22 cellular contexts compared by ENCODE assay signal in the genomic region with DNA sequence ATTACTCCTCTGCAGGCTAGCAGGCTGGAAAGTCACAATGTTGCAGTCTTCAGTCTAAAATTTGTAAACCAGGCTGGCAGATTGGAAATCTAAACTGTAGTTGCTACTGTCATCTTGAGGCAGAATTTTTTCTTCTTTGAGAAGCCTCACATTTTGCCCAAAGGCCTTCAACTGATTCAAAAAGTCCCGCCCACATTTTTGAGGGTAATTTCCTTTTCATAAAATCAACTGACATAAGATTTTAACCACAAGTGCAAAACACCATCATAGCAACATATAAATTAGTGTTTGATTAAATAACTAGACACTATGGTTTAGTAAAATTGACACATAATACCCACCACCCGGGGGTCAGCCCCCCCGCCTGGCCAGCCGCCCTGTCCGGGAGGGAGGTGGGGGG. TPM values are rescaled to one million over a fixed set of nuclear protein-coding genes. Genes with fewer than 3 reads are reported as not detected.
DNase-seq lines count a peak whose midpoint lies in the region; ATAC-seq and TF ChIP-seq lines count a peak whose summit lies in the region.
"Had no signal": no experiment of that assay in that cellular context is flagged by ENCODE, and none has a peak within 500 bp of the region (broad histone marks: within the 10 kb centered on the region; RNA-seq: fewer than 3 reads in every experiment).

No MANE protein-coding gene starts in this region.

- RAD21 ChIA-PET in HCT116 (lab: Charles Lee; ENCODE audit: low non-redundant PET in 1 of 2, low total read pairs in 2 of 2, uncharacterized antibody in 2 of 2, unreplicated experiment in 2 of 2): no interaction called here

- H3K27ac ChIP-seq in CD4-positive, alpha-beta memory T cell (ENCODE audit: low read depth, low read length): no peak overlapping the region
- H3K27ac ChIP-seq in HCT116 (ENCODE audit: low read depth, low read length) (no peak overlapping the region), SK-N-MC (peak overlapping the region; percentile 89)

- POLR2A ChIA-PET in CD4-positive, alpha-beta memory T cell (lab: Charles Lee; ENCODE audit: partially characterized antibody): interaction anchor here (1.7 kb wide), 1 partner anchor 40 kb away, joined by 5 read pairs; no protein-coding TSS in a partner anchor
- POLR2A ChIA-PET in HCT116 (lab: Charles Lee): no interaction called here

- peak overlapping the region; percentile 11 for H2AFZ ChIP-seq in HCT116 (ENCODE audit: low read depth, low read length, poor library complexity, severe bottlenecking)

- no peak for TF ChIP-seq RAD21 in HCT116 (IDR thresholded peaks at IDR 0.05; ENCODE audit: low read depth)

- peaks cover 0 to 21% (median 20%) of the 10 kb centered on the region in 8 donors for H3K9me3 Mint-ChIP-seq in CD4-positive, alpha-beta memory T cell
- H3K9me3 Mint-ChIP-seq in progenitor cell of endocrine pancreas (ENCODE audit: low read depth): peaks cover 17% of the 10 kb centered on the region

- H3K27me3 Mint-ChIP-seq in CD4-positive, alpha-beta memory T cell: peaks cover 5 to 10% of the 10 kb centered on the region in 2 donors
- peaks cover 3% of the 10 kb centered on the region for H3K27me3 Mint-ChIP-seq in progenitor cell of endocrine pancreas

- H3K9me3 ChIP-seq in CD4-positive, alpha-beta memory T cell (ENCODE audit: control insufficient read depth in 1 of 2, low read length in 2 of 2): peaks cover 0 to 4% of the 10 kb centered on the region in 2 donors
- H3K9me3 ChIP-seq in HCT116 (ENCODE audit: control insufficient read depth in 1 of 2, insufficient read depth in 1 of 2, low read depth in 1 of 2, low read length in 2 of 2): no peaks in the 10 kb centered on the region
- H3K9me3 ChIP-seq in SK-N-MC (ENCODE audit: low read depth, low read length): no peaks in the 10 kb centered on the region; the same call in 1 of the 2 replicates

- no peaks in the 10 kb centered on the region for H3K36me3 ChIP-seq in CD4-positive, alpha-beta memory T cell (ENCODE audit: insufficient read depth, low read length)
- H3K36me3 ChIP-seq in HCT116 (ENCODE audit: control insufficient read depth in 1 of 2, insufficient read depth in 2 of 2, low read length in 2 of 2): no peaks in the 10 kb centered on the region
- H3K36me3 ChIP-seq in SK-N-MC (ENCODE audit: insufficient read depth, low read length): no peaks in the 10 kb centered on the region

- no peaks in the 10 kb centered on the region for H3K79me2 ChIP-seq in HCT116 (ENCODE audit: insufficient read depth, low read length)

- H3K4me1 Mint-ChIP-seq in CD4-positive, alpha-beta memory T cell: peaks cover 6 to 14% (median 11%) of the 10 kb centered on the region in 4 donors
- peaks cover 3% of the 10 kb centered on the region for H3K4me1 Mint-ChIP-seq in progenitor cell of endocrine pancreas (ENCODE audit: low read depth)

- H4K20me1 ChIP-seq in HCT116 (ENCODE audit: insufficient read depth): no peaks in the 10 kb centered on the region

- intact Hi-C loops in CD4-positive, alpha-beta memory T cell (cut with micrococcal nuclease): no loop called here
- intact Hi-C loops in HCT116 (cut with micrococcal nuclease): no loop called here

- H3K36me3 Mint-ChIP-seq in CD4-positive, alpha-beta memory T cell: peaks cover 4 to 15% of the 10 kb centered on the region in 2 donors
- H3K36me3 Mint-ChIP-seq in progenitor cell of endocrine pancreas (ENCODE audit: insufficient read depth): no peaks in the 10 kb centered on the region

- peak overlapping the region in 1 of 8 donors; percentile 34 for H3K4me3 Mint-ChIP-seq in CD4-positive, alpha-beta memory T cell
- H3K4me3 Mint-ChIP-seq in progenitor cell of endocrine pancreas (ENCODE audit: low read depth): no peak overlapping the region

- H3K27me3 ChIP-seq in CD4-positive, alpha-beta memory T cell (ENCODE audit: insufficient read depth, low read length): no peaks in the 10 kb centered on the region
- no peaks in the 10 kb centered on the region for H3K27me3 ChIP-seq in HCT116 (ENCODE audit: insufficient read depth, low read length)

- peaks cover 7% of the 10 kb centered on the region for H3K4me1 ChIP-seq in CD4-positive, alpha-beta memory T cell (ENCODE audit: insufficient read depth, low read length)
- peaks cover 13 to 20% of the 10 kb centered on the region in 2 experiments for H3K4me1 ChIP-seq in HCT116 (ENCODE audit: control insufficient read depth in 1 of 2, insufficient read depth in 2 of 2, low read length in 2 of 2)

- CTCF ChIA-PET in CD4-positive, alpha-beta memory T cell (lab: Charles Lee; ENCODE audit: partially characterized antibody): no interaction called here
- CTCF ChIA-PET in HCT116 (lab: Charles Lee): no interaction called here

- no peak for TF ChIP-seq POLR2A in HCT116 (IDR thresholded peaks at IDR 0.05; ENCODE audit: borderline replicate concordance, extremely low read depth, insufficient read depth, insufficient read length)

- no peaks in the 10 kb centered on the region for H3K9me2 ChIP-seq in HCT116 (ENCODE audit: insufficient read depth)

- ATAC-seq in HCT116: no peak
- ATAC-seq in GM21737 (IDR thresholded peaks at IDR 0.05; ENCODE audit: unreplicated experiment): no peak
- ATAC-seq in GM21723 (IDR thresholded peaks at IDR 0.05; ENCODE audit: unreplicated experiment): no peak
- ATAC-seq: SK-N-SH treated with all-trans-retinoic acid at 6 μM for 48 hours had no signal

- no peak for TF ChIP-seq CTCF in HCT116 (IDR thresholded peaks at IDR 0.05 in 2 of 3, conservative IDR thresholded peaks at IDR 0.05 in 1 of 3; ENCODE audit: borderline replicate concordance in 1 of 3, insufficient read depth in 1 of 3, low read depth in 2 of 3, low read length in 2 of 3)
- TF ChIP-seq CTCF in progenitor cell of endocrine pancreas (IDR thresholded peaks at IDR 0.05; ENCODE audit: unreplicated experiment): no peak

- DNase-seq in CD4-positive, alpha-beta memory T cell: peak in 4 of 5 donors; percentile 24 to 75 (median 44)
- DNase-seq in HCT116 (ENCODE audit: low read depth, low spot score): no peak
- DNase-seq in SK-N-MC (ENCODE audit: low read depth, low spot score): peak; percentile 56
- DNase-seq in foreskin melanocyte: peak; percentile 53
- DNase-seq in progenitor cell of endocrine pancreas (ENCODE audit: low spot score, unreplicated experiment): no peak
- DNase-seq: ACHN, C1 segment of cervical spinal cord, COR-L47, DMS 273 treated with DMSO at 0.1 percent for 48 hours, DND-41, GF-D8, NCI-H1092 treated with DMSO at 0.1 percent for 48 hours, NCI-H146, NCI-H2081 treated with DMSO at 0.1 percent for 48 hours, NCI-H510A treated with DMSO at 0.1 percent for 48 hours, NCI-H82, OCI-M1, RPMI8226, SHP77 treated with DMSO at 0.1 percent for 48 hours had no signal

- H3K9ac ChIP-seq in HCT116 (ENCODE audit: low read length) (no peak overlapping the region), SK-N-MC (ENCODE audit: insufficient read length) (peak overlapping the region; percentile 55)

- H3K27ac Mint-ChIP-seq in CD4-positive, alpha-beta memory T cell: peak overlapping the region in 5 of 7 donors; percentile 63 to 94 (median 67)
- H3K27ac Mint-ChIP-seq in progenitor cell of endocrine pancreas: no peak overlapping the region

- BruUV-seq in HCT116 (replicated peaks; lab: Mats Ljungman, UMichigan): no TSS peak

- H3K4me3 ChIP-seq in CD4-positive, alpha-beta memory T cell (ENCODE audit: low read length in 2 of 2): no peak overlapping the region
- H3K4me3 ChIP-seq in HCT116 (replicated peaks in 1 of 2; ENCODE audit: low read depth in 1 of 2, low read length in 2 of 2): no peak overlapping the region
- peak overlapping the region; percentile 43; the same call in 1 of the 2 replicates for H3K4me3 ChIP-seq in SK-N-MC

- H3K4me2 ChIP-seq in HCT116 (ENCODE audit: low read length): no peak overlapping the region

TF ChIP-seq in HCT116, 20 proteins besides CTCF, POLR2A, EP300 and RAD21 (continues in another document):
- TF ChIP-seq ELF1 (IDR thresholded peaks at IDR 0.05; ENCODE audit: borderline replicate concordance, low read depth): no peak
- no peak for TF ChIP-seq ZNF274 (IDR thresholded peaks at IDR 0.05; ENCODE audit: low read depth, low read length)
- no peak for TF ChIP-seq JUND (IDR thresholded peaks at IDR 0.05)
- TF ChIP-seq, protein P1, sequence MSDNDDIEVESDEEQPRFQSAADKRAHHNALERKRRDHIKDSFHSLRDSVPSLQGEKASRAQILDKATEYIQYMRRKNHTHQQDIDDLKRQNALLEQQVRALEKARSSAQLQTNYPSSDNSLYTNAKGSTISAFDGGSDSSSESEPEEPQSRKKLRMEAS (IDR thresholded peaks at IDR 0.05): no peak
- no peak for TF ChIP-seq SIN3A (IDR thresholded peaks at IDR 0.05; ENCODE audit: low read depth)
- TF ChIP-seq SP1 (IDR thresholded peaks at IDR 0.05; ENCODE audit: low read depth): no peak
- no peak for TF ChIP-seq EZH2 (IDR thresholded peaks at IDR 0.05)
- no peak for TF ChIP-seq EGR1 (IDR thresholded peaks at IDR 0.05; ENCODE audit: low read depth)
- TF ChIP-seq, protein P2, sequence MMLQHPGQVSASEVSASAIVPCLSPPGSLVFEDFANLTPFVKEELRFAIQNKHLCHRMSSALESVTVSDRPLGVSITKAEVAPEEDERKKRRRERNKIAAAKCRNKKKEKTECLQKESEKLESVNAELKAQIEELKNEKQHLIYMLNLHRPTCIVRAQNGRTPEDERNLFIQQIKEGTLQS (IDR thresholded peaks at IDR 0.05): no peak
- no peak for TF ChIP-seq EZH2phosphoT487 (IDR thresholded peaks at IDR 0.05; ENCODE audit: borderline replicate concordance)
- TF ChIP-seq POLR2AphosphoS5 (IDR thresholded peaks at IDR 0.05; ENCODE audit: low read depth, low read length): no peak
- TF ChIP-seq ZFX (IDR thresholded peaks at IDR 0.05): no peak
- TF ChIP-seq SRF (IDR thresholded peaks at IDR 0.05; ENCODE audit: low read depth): no peak

RNA-seq across cellular contexts. Expression of a gene that starts 28.4 kb away (rescaled TPM):
- total RNA-seq in CD4-positive, alpha-beta memory T cell: 1,000 to 10,000 TPM; 1,481 to 1,487 TPM
- polyA plus RNA-seq in CD4-positive, alpha-beta memory T cell: 1,000 to 10,000 TPM; 1,775 to 2,914 TPM
- 333 TPM for total RNA-seq in HCT116 (2021; ENCODE audit: unreplicated experiment)
- 469 and 591 TPM in 2 replicates for polyA plus RNA-seq in HCT116 (2012)
- total RNA-seq in progenitor cell of endocrine pancreas: 137 and 141 TPM in 2 replicates

Comparison
In these comparisons a context has a peak if more than half of its experiments do, and no peak if none do; other contexts are left out.
1. DNase-seq: peak in CD4-positive, alpha-beta memory T cell (4 of 5), SK-N-MC (single experiment) and foreskin melanocyte (single experiment); none in HCT116 (single experiment) and progenitor cell of endocrine pancreas (single experiment).